Comparison of ENCODE assay signal across 8 cellular contexts in the genomic region with DNA sequence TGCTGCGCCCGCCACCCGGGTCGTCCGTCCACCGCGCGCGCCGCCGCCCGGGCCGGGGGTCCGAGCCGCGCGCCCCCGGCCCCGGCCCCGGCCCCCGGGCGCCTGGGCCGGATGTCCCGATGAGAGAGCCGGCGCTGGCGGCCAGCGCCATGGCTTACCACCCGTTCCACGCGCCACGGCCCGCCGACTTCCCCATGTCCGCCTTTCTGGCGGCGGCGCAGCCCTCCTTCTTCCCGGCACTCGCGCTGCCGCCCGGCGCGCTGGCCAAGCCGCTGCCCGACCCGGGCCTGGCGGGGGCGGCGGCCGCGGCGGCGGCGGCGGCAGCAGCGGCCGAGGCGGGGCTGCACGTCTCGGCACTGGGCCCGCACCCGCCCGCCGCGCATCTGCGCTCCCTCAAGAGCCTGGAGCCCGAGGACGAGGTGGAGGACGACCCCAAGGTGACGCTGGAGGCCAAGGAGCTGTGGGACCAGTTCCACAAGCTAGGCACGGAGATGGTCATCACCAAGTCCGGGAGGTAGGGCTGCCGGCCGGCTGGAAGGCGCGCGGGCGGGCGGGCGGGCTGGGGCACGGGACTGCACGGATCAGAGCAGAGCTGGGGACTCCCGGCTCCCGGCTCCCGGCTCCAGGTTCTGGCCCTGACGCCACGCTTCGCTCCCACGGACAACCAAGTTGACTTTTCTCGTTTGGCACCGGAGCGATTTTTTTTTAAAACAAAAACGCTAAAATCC. TPM values are rescaled to one million over a fixed set of nuclear protein-coding genes. Genes with fewer than 3 reads are reported as not detected.
DNase-seq lines count a peak whose midpoint lies in the region; ATAC-seq and TF ChIP-seq lines count a peak whose summit lies in the region.

No MANE protein-coding gene starts in this region.

- intact Hi-C loops in Right ventricle myocardium superior (cut with DNase I), result no loop called here
- intact Hi-C loops in left cardiac atrium (cut with DNase I), result loop anchor here in 1 of 2 donors (10.0 kb wide), 1 partner anchor 395 kb away; no protein-coding TSS in a partner anchor
- intact Hi-C loops in right lobe of liver (cut with DNase I), result loop anchor here in 1 of 2 donors (10.0 kb wide), 1 partner anchor 675 kb away; no protein-coding TSS in a partner anchor

- no peaks in the 10 kb centered on the region for H3K36me3 Mint-ChIP-seq in activated naive CD8-positive, alpha-beta T cell treated with anti-CD3 and anti-CD28 coated beads, Interleukin-2, amount 10 ng/mL, durations not matched to agents 7 days and 5 days
- H3K36me3 Mint-ChIP-seq in type B pancreatic cell, result peaks cover 15% of the 10 kb centered on the region

- peaks cover 29% of the 10 kb centered on the region for H3K4me1 Mint-ChIP-seq in activated naive CD8-positive, alpha-beta T cell treated with anti-CD3 and anti-CD28 coated beads, Interleukin-2, amount 10 ng/mL, durations not matched to agents 7 days and 5 days
- H3K4me1 Mint-ChIP-seq in type B pancreatic cell (ENCODE audit: unreplicated experiment), result peaks cover 24% of the 10 kb centered on the region

- DNase-seq in Right ventricle myocardium superior, result peak; percentile 46
- no peak for DNase-seq in left cardiac atrium
- DNase-seq in activated naive CD8-positive, alpha-beta T cell treated with anti-CD3 and anti-CD28 coated beads, Interleukin-2, amount 10 ng/mL, durations not matched to agents 7 days and 5 days, result no peak
- DNase-seq in right lobe of liver, result no peak
- DNase-seq in type B pancreatic cell (ENCODE audit: extremely low spot score, unreplicated experiment), result no peak
- no peak for DNase-seq in NCI-H2107 treated with DMSO at 0.1 percent for 48 hours (lab: John Stamatoyannopoulos, UW; ENCODE audit: unreplicated experiment)

- H3K4me1 ChIP-seq in right lobe of liver, result peaks cover 0 to 33% (median 2%) of the 10 kb centered on the region in 4 donors

- H3K27ac Mint-ChIP-seq in activated naive CD8-positive, alpha-beta T cell treated with anti-CD3 and anti-CD28 coated beads, Interleukin-2, amount 10 ng/mL, durations not matched to agents 7 days and 5 days, result no peak overlapping the region
- H3K27ac Mint-ChIP-seq in type B pancreatic cell, result peak overlapping the region; percentile 58

- no peaks in the 10 kb centered on the region for H3K36me3 ChIP-seq in right lobe of liver

- POLR2A ChIA-PET in activated naive CD8-positive, alpha-beta T cell treated with anti-CD3 and anti-CD28 coated beads, Interleukin-2, amount 10 ng/mL, durations not matched to agents 7 days and 5 days (lab: Charles Lee), result no interaction called here

- H3K4me3 ChIP-seq in right lobe of liver, result peak overlapping the region; percentile 35 to 49 (median 41)

- no peak for TF ChIP-seq CTCF in right lobe of liver (IDR thresholded peaks at IDR 0.05)
- TF ChIP-seq CTCF in type B pancreatic cell (conservative IDR thresholded peaks at IDR 0.05), result no peak

- H3K4me3 Mint-ChIP-seq in activated naive CD8-positive, alpha-beta T cell treated with anti-CD3 and anti-CD28 coated beads, Interleukin-2, amount 10 ng/mL, durations not matched to agents 7 days and 5 days, result peak overlapping the region; percentile 51
- peak overlapping the region; percentile 88 for H3K4me3 Mint-ChIP-seq in type B pancreatic cell

- TF ChIP-seq POLR2A in right lobe of liver (IDR thresholded peaks at IDR 0.05), result no peak

- no peak for ATAC-seq in Right ventricle myocardium superior (ENCODE audit: poor library complexity)
- no peak for ATAC-seq in left cardiac atrium
- no peak for ATAC-seq in activated naive CD8-positive, alpha-beta T cell treated with anti-CD3 and anti-CD28 coated beads, Interleukin-2, amount 10 ng/mL, durations not matched to agents 7 days and 5 days (ENCODE audit: low read depth)
- peak in 1 of 4 donors; percentile 15 for ATAC-seq in right lobe of liver
- ATAC-seq in HG02852 (IDR thresholded peaks at IDR 0.05; ENCODE audit: unreplicated experiment), result no peak
- no peak for ATAC-seq in HG02678 (IDR thresholded peaks at IDR 0.05; ENCODE audit: unreplicated experiment)

- no peaks in the 10 kb centered on the region for H3K9me3 Mint-ChIP-seq in activated naive CD8-positive, alpha-beta T cell treated with anti-CD3 and anti-CD28 coated beads, Interleukin-2, amount 10 ng/mL, durations not matched to agents 7 days and 5 days
- no peaks in the 10 kb centered on the region for H3K9me3 Mint-ChIP-seq in type B pancreatic cell

- peaks cover 66% of the 10 kb centered on the region for H3K27me3 Mint-ChIP-seq in activated naive CD8-positive, alpha-beta T cell treated with anti-CD3 and anti-CD28 coated beads, Interleukin-2, amount 10 ng/mL, durations not matched to agents 7 days and 5 days
- peaks cover 62% of the 10 kb centered on the region for H3K27me3 Mint-ChIP-seq in type B pancreatic cell

- WGBS in right lobe of liver (ENCODE audit: insufficient coverage, low coverage, low lambda C conversion rate, missing lambda C conversion rate), result 0% methylated on average over 10 of the region's 95 CpGs

- H3K27me3 ChIP-seq in right lobe of liver, result peaks cover 0 to 86% of the 10 kb centered on the region in 2 donors

- H3K9me3 ChIP-seq in right lobe of liver, result no peaks in the 10 kb centered on the region

- H3K27ac ChIP-seq in right lobe of liver, result peak overlapping the region; percentile 36 to 69 (median 53)

RNA-seq across cellular contexts. Expression of a gene that starts 0.6 kb away (rescaled TPM):
- total RNA-seq in Right ventricle myocardium superior (13.1 TPM), left cardiac atrium (10 to 100 TPM; 12.1 to 17.0 TPM), right lobe of liver (1 to 10 TPM; 1.9 to 4.4 (median 2.7) TPM), type B pancreatic cell (ENCODE audit: low replicate concordance) (8.7 and 55.9 TPM in 2 replicates)
- total RNA-seq in activated naive CD8-positive, alpha-beta T cell treated with anti-CD3 and anti-CD28 coated beads, Interleukin-2, amount 10 ng/mL, durations not matched to agents 7 days and 5 days, result not detected

RNA-seq across cellular contexts. Expression of a gene that starts 52.0 kb away (rescaled TPM):
- total RNA-seq in Right ventricle myocardium superior (not detected), left cardiac atrium (not detected), right lobe of liver (not detected), type B pancreatic cell (ENCODE audit: low replicate concordance) (0.45 and 1.8 TPM in 2 replicates)
- total RNA-seq in activated naive CD8-positive, alpha-beta T cell treated with anti-CD3 and anti-CD28 coated beads, Interleukin-2, amount 10 ng/mL, durations not matched to agents 7 days and 5 days, result not detected
